In the genomic region with DNA sequence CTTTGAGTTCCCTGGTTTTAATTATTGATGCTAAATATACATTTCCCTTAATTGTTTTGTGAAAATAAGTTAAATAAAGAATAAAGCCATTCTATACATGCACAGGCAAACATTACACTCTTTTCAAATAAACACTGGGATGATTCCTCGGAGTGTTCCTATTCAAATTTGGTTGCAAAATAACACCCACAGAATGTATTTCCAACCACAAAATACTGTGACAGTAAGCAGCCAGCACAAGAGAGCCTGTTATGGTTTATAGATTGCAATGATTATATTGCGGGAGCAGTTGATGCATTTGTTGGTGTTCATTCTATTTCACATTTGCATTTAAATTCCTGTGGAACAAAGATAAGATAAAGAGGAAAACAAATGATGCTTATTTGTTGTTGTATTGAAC, we compare ENCODE assay signal across 25 cellular contexts.
DNase-seq lines count a peak whose midpoint lies in the region; ATAC-seq, FAIRE-seq and TF ChIP-seq lines count a peak whose summit lies in the region.
"Had no signal": no experiment of that assay in that cellular context is flagged by ENCODE, and none has a peak within 500 bp of the region (broad histone marks: within the 10 kb centered on the region; RNA-seq: fewer than 3 reads in every experiment).

No MANE protein-coding gene starts in this region.

- H3K4me1 ChIP-seq in astrocyte (ENCODE audit: insufficient read depth, low read length) (peaks cover 4% of the 10 kb centered on the region), Karpas-422 (ENCODE audit: low read length) (no peaks in the 10 kb centered on the region)

- no peak overlapping the region for H3K27ac Mint-ChIP-seq in astrocyte (ENCODE audit: unreplicated experiment)
- H3K27ac Mint-ChIP-seq in naive thymus-derived CD8-positive, alpha-beta T cell, result no peak overlapping the region

- H3K4me3 Mint-ChIP-seq in astrocyte (ENCODE audit: unreplicated experiment), result no peak overlapping the region
- H3K4me3 Mint-ChIP-seq in naive thymus-derived CD8-positive, alpha-beta T cell, result no peak overlapping the region

- H3K4me1 Mint-ChIP-seq in astrocyte (ENCODE audit: low read depth, unreplicated experiment), result peaks cover 20% of the 10 kb centered on the region
- no peaks in the 10 kb centered on the region for H3K4me1 Mint-ChIP-seq in naive thymus-derived CD8-positive, alpha-beta T cell

- no peaks in the 10 kb centered on the region for H3K27me3 Mint-ChIP-seq in astrocyte (ENCODE audit: low read depth, unreplicated experiment)
- H3K27me3 Mint-ChIP-seq in naive thymus-derived CD8-positive, alpha-beta T cell, result peaks cover 0 to 4% (median 0%) of the 10 kb centered on the region in 5 donors

- H3K36me3 Mint-ChIP-seq in astrocyte (ENCODE audit: low read depth, unreplicated experiment), result peaks cover 6% of the 10 kb centered on the region
- H3K36me3 Mint-ChIP-seq in naive thymus-derived CD8-positive, alpha-beta T cell, result no peaks in the 10 kb centered on the region

- DNase-seq in AG10803 (ENCODE audit: low read depth) (peak; percentile 58), NCI-H1048 (lab: John Stamatoyannopoulos, UW) (peak; percentile 45), astrocyte (ENCODE audit: low read depth) (no peak), fibroblast of villous mesenchyme (ENCODE audit: low read depth) (peak; percentile 70), Karpas-422 (no peak)
- no peak for DNase-seq in naive thymus-derived CD8-positive, alpha-beta T cell
- DNase-seq: 8988T, ACHN, Calu3, DMS79 treated with DMSO at 0.1 percent for 48 hours, GF-D8, NCI-H1105, NCI-H1436 treated with DMSO at 0.1 percent for 48 hours, NCI-H187 treated with DMSO at 0.1 percent for 48 hours, NCI-H2107, NCI-H446, NCI-H69, Right ventricle myocardium superior, RPMI8226 had no signal

- H2AFZ ChIP-seq in astrocyte (ENCODE audit: low read depth, low read length) (no peak overlapping the region), Karpas-422 (ENCODE audit: low read length) (no peak overlapping the region)

- FAIRE-seq in astrocyte (lab: Jason Lieb, UNC), result peak; percentile 49
- FAIRE-seq: GM12892, H1 had no signal

- H3K36me3 ChIP-seq in astrocyte (ENCODE audit: insufficient read depth, low read length) (no peaks in the 10 kb centered on the region), Karpas-422 (ENCODE audit: insufficient read depth, low read length) (no peaks in the 10 kb centered on the region)

- POLR2A ChIA-PET in naive thymus-derived CD8-positive, alpha-beta T cell (lab: Charles Lee), result no interaction called here

- no peak overlapping the region for H3K9ac ChIP-seq in astrocyte (ENCODE audit: low read length)
- no peak overlapping the region for H3K9ac ChIP-seq in Karpas-422 (ENCODE audit: low read length)

- H3K4me2 ChIP-seq in astrocyte (ENCODE audit: low read length) (no peak overlapping the region), Karpas-422 (ENCODE audit: low read depth, low read length, poor library complexity, severe bottlenecking) (no peak overlapping the region)

- H3K4me3 ChIP-seq in AG10803 (ENCODE audit: low read length) (no peak overlapping the region), astrocyte (ENCODE audit: insufficient read depth, low read depth, low read length) (no peak overlapping the region), fibroblast of villous mesenchyme (ENCODE audit: low read depth, low read length) (no peak overlapping the region), Karpas-422 (ENCODE audit: low read length) (no peak overlapping the region)

- no peaks in the 10 kb centered on the region for H3K9me3 Mint-ChIP-seq in astrocyte (ENCODE audit: unreplicated experiment)
- H3K9me3 Mint-ChIP-seq in naive thymus-derived CD8-positive, alpha-beta T cell, result peaks cover 0 to 4% (median 0%) of the 10 kb centered on the region in 9 donors

- H3K9me3 ChIP-seq in astrocyte (ENCODE audit: insufficient read depth, low read depth, low read length), result no peaks in the 10 kb centered on the region
- H3K9me3 ChIP-seq in Karpas-422 (ENCODE audit: low read length), result no peaks in the 10 kb centered on the region

- no peaks in the 10 kb centered on the region for H4K20me1 ChIP-seq in astrocyte (ENCODE audit: insufficient read depth, low read length)
- no peaks in the 10 kb centered on the region for H4K20me1 ChIP-seq in Karpas-422 (ENCODE audit: insufficient read depth, low read depth, low read length)

- no peaks in the 10 kb centered on the region for H3K9me2 ChIP-seq in Karpas-422 (replicated peaks; ENCODE audit: insufficient read depth, low read length)

- no peak for ATAC-seq in naive thymus-derived CD8-positive, alpha-beta T cell
- ATAC-seq in GM19397 (IDR thresholded peaks at IDR 0.05; ENCODE audit: unreplicated experiment) (no peak), GM19452 (IDR thresholded peaks at IDR 0.05; ENCODE audit: unreplicated experiment) (no peak)
- ATAC-seq: HCT116 had no signal

- H3K79me2 ChIP-seq in astrocyte (ENCODE audit: insufficient read depth, low read length), result no peaks in the 10 kb centered on the region
- H3K79me2 ChIP-seq in Karpas-422 (ENCODE audit: low read length), result no peaks in the 10 kb centered on the region

- H3K27me3 ChIP-seq in astrocyte (ENCODE audit: insufficient read depth, low read length), result no peaks in the 10 kb centered on the region
- H3K27me3 ChIP-seq in Karpas-422 (ENCODE audit: low read length), result no peaks in the 10 kb centered on the region

- TF ChIP-seq CTCF in AG10803 (conservative IDR thresholded peaks at IDR 0.05; ENCODE audit: low read length) (no peak), astrocyte (IDR thresholded peaks at IDR 0.05; ENCODE audit: insufficient read depth, low read depth, low read length) (no peak), fibroblast of villous mesenchyme (IDR thresholded peaks at IDR 0.05; ENCODE audit: insufficient read depth, low read depth, low read length) (no peak)

- H3K27ac ChIP-seq in astrocyte (ENCODE audit: low read depth, low read length) (no peak overlapping the region), Karpas-422 (ENCODE audit: low read length) (no peak overlapping the region)
- H3K27ac ChIP-seq: HL-60 had no signal

Comparison
In these comparisons a context has a peak if more than half of its experiments do, and no peak if none do; other contexts are left out.
1. DNase-seq: peak in AG10803 (single experiment), NCI-H1048 (single experiment) and fibroblast of villous mesenchyme (single experiment); none in astrocyte (single experiment), naive thymus-derived CD8-positive, alpha-beta T cell (0 of 10) and Karpas-422 (single experiment).